17 cellular contexts compared by ENCODE assay signal in the genomic region with DNA sequence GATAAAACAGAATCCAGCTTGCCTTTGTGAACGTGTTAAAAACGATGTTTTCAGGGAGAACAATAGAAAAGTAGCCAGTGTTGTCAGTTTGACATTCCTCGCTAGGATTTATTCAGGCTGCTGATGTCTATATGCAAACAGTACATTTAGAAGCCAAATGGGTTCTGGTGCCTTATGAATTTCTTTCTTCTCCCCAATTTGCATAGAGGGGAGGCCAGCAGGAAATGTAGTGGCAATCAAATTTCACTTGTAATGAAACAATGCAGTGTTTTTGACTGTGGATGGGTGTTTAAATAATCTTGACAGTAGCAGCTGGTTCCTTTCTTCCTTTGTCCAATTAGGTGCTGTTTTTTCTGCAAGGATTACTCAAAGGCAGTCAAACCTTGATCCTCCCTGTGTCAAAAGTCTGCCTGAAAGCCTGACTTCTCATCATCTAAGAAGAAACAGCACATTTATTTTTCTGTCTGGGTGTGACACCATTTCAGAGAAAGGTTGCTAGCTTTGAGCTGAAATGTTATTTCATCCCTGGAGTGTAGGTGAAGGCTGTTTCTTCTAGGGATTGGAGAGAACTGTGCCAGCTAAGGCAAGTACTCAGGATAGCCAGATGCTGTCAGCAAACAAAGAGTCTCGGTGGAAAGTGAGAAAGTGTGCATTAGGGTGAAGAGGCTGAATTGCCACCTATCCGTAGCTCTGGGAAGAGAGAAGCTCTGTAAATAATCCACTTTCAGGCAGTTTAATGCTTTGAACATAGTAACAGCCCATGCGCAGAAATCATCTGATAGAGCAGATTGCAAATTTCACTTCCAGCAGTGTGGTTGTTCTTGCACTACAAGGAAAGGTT. TPM values are rescaled to one million over a fixed set of nuclear protein-coding genes. Genes with fewer than 3 reads are reported as not detected.
A peak's percentile ranks its signal among the peaks of the same experiment; 100 is the strongest.
DNase-seq lines count a peak whose midpoint lies in the region; ATAC-seq and TF ChIP-seq lines count a peak whose summit lies in the region.
"Had no signal": no experiment of that assay in that cellular context is flagged by ENCODE, and none has a peak within 500 bp of the region (broad histone marks: within the 10 kb centered on the region; RNA-seq: fewer than 3 reads in every experiment).

No MANE protein-coding gene starts in this region.

- POLR2A ChIA-PET in A673 (lab: Charles Lee; ENCODE audit: low non-redundant PET) = no interaction called here

- peaks cover 20% of the 10 kb centered on the region for H3K4me1 Mint-ChIP-seq in T-helper 17 cell

- no peaks in the 10 kb centered on the region for H3K36me3 ChIP-seq in A673 (ENCODE audit: insufficient read depth, low read length, poor library complexity, severe bottlenecking)
- H3K36me3 ChIP-seq in endocrine pancreas (ENCODE audit: control insufficient read depth, insufficient read depth, low read length) = no peaks in the 10 kb centered on the region
- H3K36me3 ChIP-seq: upper lobe of right lung had no signal

- H3K27ac ChIP-seq in A673 (ENCODE audit: low read depth, low read length, poor library complexity, severe bottlenecking) = no peak overlapping the region
- H3K27ac ChIP-seq: A549, coronary artery, psoas muscle, upper lobe of right lung had no signal

- TF ChIP-seq CTCF in A673 (conservative IDR thresholded peaks at IDR 0.05; ENCODE audit: low read depth, low read length) (no peak), GM13977 (IDR thresholded peaks at IDR 0.05; ENCODE audit: extremely low read depth, insufficient read depth, missing control alignments) (no peak)

- no peak for ATAC-seq in HG03469 (IDR thresholded peaks at IDR 0.05; ENCODE audit: unreplicated experiment)
- ATAC-seq in T-helper 17 cell = no peak
- ATAC-seq: A549; activated T-cell treated with anti-CD3 and anti-CD28 coated beads, Interleukin-2, amount 50 U/mL, for 72 hours; psoas muscle; upper lobe of right lung had no signal

- H3K9me3 ChIP-seq in A673 (ENCODE audit: low read depth, low read length, poor library complexity, severe bottlenecking) (no peaks in the 10 kb centered on the region), endocrine pancreas (ENCODE audit: control insufficient read depth, low read length) (no peaks in the 10 kb centered on the region), T-helper 17 cell (ENCODE audit: control insufficient read depth, low read length, poor library complexity, severe bottlenecking) (no peaks in the 10 kb centered on the region)
- H3K9me3 ChIP-seq: A549, Caco-2, psoas muscle, upper lobe of right lung had no signal

- H3K4me3 Mint-ChIP-seq in T-helper 17 cell = no peak overlapping the region
- H3K4me3 Mint-ChIP-seq: activated T-cell treated with anti-CD3 and anti-CD28 coated beads, Interleukin-2, amount 50 U/mL, for 72 hours; mesothelial cell of epicardium had no signal

- H3K4me1 ChIP-seq in A673 (ENCODE audit: insufficient read depth, low read length, poor library complexity, severe bottlenecking) (peaks cover 5% of the 10 kb centered on the region), endocrine pancreas (ENCODE audit: control insufficient read depth, insufficient read depth, low read length) (peaks cover 25% of the 10 kb centered on the region)
- H3K4me1 ChIP-seq: Caco-2, upper lobe of right lung had no signal

- DNase-seq in A673 (ENCODE audit: low spot score) (peak; percentile 28), NCI-H1105 (lab: John Stamatoyannopoulos, UW) (peak; percentile 61), NCI-H524 (lab: John Stamatoyannopoulos, UW) (peak; percentile 43 to 86), GM13977 (ENCODE audit: low spot score) (no peak), T-helper 17 cell (no peak), cardiac septum (ENCODE audit: low spot score) (no peak)
- DNase-seq: activated CD4-positive, alpha-beta T cell treated with anti-CD3 and anti-CD28 coated beads for 48 hours; activated T-cell treated with anti-CD3 and anti-CD28 coated beads, Interleukin-2, amount 50 U/mL, for 72 hours; amniotic stem cell; Caco-2; psoas muscle; upper lobe of right lung had no signal

- H3K27me3 ChIP-seq in A673 (replicated peaks; ENCODE audit: insufficient read depth, low read depth, low read length, poor library complexity) = no peaks in the 10 kb centered on the region
- H3K27me3 ChIP-seq in endocrine pancreas (ENCODE audit: control insufficient read depth, insufficient read depth, low read length) = no peaks in the 10 kb centered on the region
- H3K27me3 ChIP-seq: upper lobe of right lung had no signal

- no TSS peak for BruUV-seq in A673 (replicated peaks; lab: Mats Ljungman, UMichigan)

- no peaks in the 10 kb centered on the region for H3K27me3 Mint-ChIP-seq in T-helper 17 cell

- H3K9ac ChIP-seq in endocrine pancreas (ENCODE audit: control insufficient read depth, insufficient read depth, low read length) = no peak overlapping the region

- CTCF ChIA-PET in A673 (lab: Charles Lee) = no interaction called here

- in situ Hi-C loops in GM13977 (cut with MboI; ENCODE audit: low pct_unique_long_range_greater_than_20kb, low sequenced_read_pairs, unreplicated experiment) = no loop called here

- H3K27ac Mint-ChIP-seq in T-helper 17 cell = no peak overlapping the region
- H3K27ac Mint-ChIP-seq: activated T-cell treated with anti-CD3 and anti-CD28 coated beads, Interleukin-2, amount 50 U/mL, for 72 hours; mesothelial cell of epicardium had no signal

- intact Hi-C loops in A673 (cut with micrococcal nuclease; ENCODE audit: unreplicated experiment) (no loop called here), cardiac septum (cut with DNase I) (no loop called here)

- no peak overlapping the region for H3K4me3 ChIP-seq in A673 (ENCODE audit: low read depth, low read length, poor library complexity, severe bottlenecking)
- H3K4me3 ChIP-seq in endocrine pancreas (ENCODE audit: control insufficient read depth, insufficient read depth, low read length) = peak overlapping the region; percentile 4
- H3K4me3 ChIP-seq: A549, coronary artery, psoas muscle, upper lobe of right lung had no signal

- no peaks in the 10 kb centered on the region for H3K36me3 Mint-ChIP-seq in T-helper 17 cell (ENCODE audit: low read depth)
- H3K36me3 Mint-ChIP-seq: mesothelial cell of epicardium had no signal

RNA-seq across cellular contexts. Expression of a gene that starts 36.6 kb away (rescaled TPM):
- total RNA-seq in A673 (2021) (7.9 and 8.1 TPM in 2 replicates), T-helper 17 cell (10 to 100 TPM; 26.8 to 31.6 TPM), cardiac septum (11.7 TPM)

Comparison
In these comparisons a context has a peak if more than half of its experiments do, and no peak if none do; other contexts are left out.
1. DNase-seq: peak in A673 (single experiment), NCI-H1105 (single experiment) and NCI-H524 (2 of 2); none in GM13977 (single experiment), T-helper 17 cell (0 of 3) and cardiac septum (single experiment).